In genomic region chr2:177164131-177164530, GRCh38 we compare ENCODE assay signal across 9 cellular contexts. TPM values are rescaled to one million over a fixed set of nuclear protein-coding genes. Genes with fewer than 3 reads are reported as not detected.
DNase-seq lines count a peak whose midpoint lies in the region; ATAC-seq, FAIRE-seq and TF ChIP-seq lines count a peak whose summit lies in the region.
"Had no signal": no experiment of that assay in that cellular context is flagged by ENCODE, and none has a peak within 500 bp of the region (broad histone marks: within the 10 kb centered on the region; RNA-seq: fewer than 3 reads in every experiment).

No MANE protein-coding gene starts in this region.

- no peaks in the 10 kb centered on the region for H3K36me3 ChIP-seq in thoracic aorta

- peak overlapping the region; percentile 69 for H3K4me3 ChIP-seq in thoracic aorta

- peak; percentile 13 for FAIRE-seq in islet of Langerhans (lab: Jason Lieb, UNC)

- H3K27me3 ChIP-seq in thoracic aorta (replicated peaks; ENCODE audit: insufficient read depth) = no peaks in the 10 kb centered on the region

- DNase-seq in DMS79 treated with DMSO at 0.1 percent for 48 hours (lab: John Stamatoyannopoulos, UW) (peak; percentile 80), DMS79 (lab: John Stamatoyannopoulos, UW) (no peak), thoracic aorta (ENCODE audit: low spot score) (no peak), anterior cingulate cortex (lab: John Stamatoyannopoulos, UW) (no peak), iPS-NIHi7 (ENCODE audit: extremely low spot score) (no peak)
- no peak for DNase-seq in stimulated activated CD4-positive, alpha-beta T cell treated with anti-CD3 and anti-CD28 coated beads, Interleukin-2, amount 100 ng/mL, for 24 hours

- H3K27ac ChIP-seq in thoracic aorta = peak overlapping the region; percentile 90 to 97
- H3K27ac ChIP-seq: 22Rv1 had no signal

- no peak for TF ChIP-seq CTCF in thoracic aorta (IDR thresholded peaks at IDR 0.05)

- no peaks in the 10 kb centered on the region for H3K9me3 ChIP-seq in thoracic aorta

- H3K4me1 ChIP-seq in thoracic aorta (ENCODE audit: control insufficient read depth in 1 of 2, low read depth in 2 of 2) = peaks cover 7 to 31% of the 10 kb centered on the region in 2 donors

- peak; percentile 13; the same call in 2 of the 3 replicates for ATAC-seq in SK-N-SH treated with all-trans-retinoic acid at 6 μM for 48 hours
- ATAC-seq in thoracic aorta (ENCODE audit: insufficient number of reproducible peaks, low FRiP score, low read depth) = no peak

TF ChIP-seq in SK-N-SH treated with all-trans-retinoic acid at 6 μM for 48 hours, 23 proteins besides CTCF, POLR2A, EP300 and RAD21:
- TF ChIP-seq CREB5 (CRISPR knock-in tag; IDR thresholded peaks at IDR 0.05; ENCODE audit: low read depth) (no peak), GLIS3 (CRISPR knock-in tag; IDR thresholded peaks at IDR 0.05) (no peak), ZFP30 (CRISPR knock-in tag; IDR thresholded peaks at IDR 0.05) (no peak), BACH2 (CRISPR knock-in tag; IDR thresholded peaks at IDR 0.05; ENCODE audit: borderline replicate concordance) (no peak), POU6F1 (CRISPR knock-in tag; IDR thresholded peaks at IDR 0.05; ENCODE audit: borderline replicate concordance, low read depth) (no peak), CSDC2 (CRISPR knock-in tag; IDR thresholded peaks at IDR 0.05) (no peak), ZNF565 (CRISPR knock-in tag; conservative IDR thresholded peaks at IDR 0.05; ENCODE audit: low read depth) (no peak), ARNTL (CRISPR knock-in tag; IDR thresholded peaks at IDR 0.05; ENCODE audit: borderline replicate concordance, low read depth) (no peak), ESRRG (CRISPR knock-in tag; IDR thresholded peaks at IDR 0.05) (no peak), TCF4 (CRISPR knock-in tag; IDR thresholded peaks at IDR 0.05; ENCODE audit: borderline replicate concordance) (no peak), ZNF70 (CRISPR knock-in tag; IDR thresholded peaks at IDR 0.05) (no peak), CSRNP3 (CRISPR knock-in tag; IDR thresholded peaks at IDR 0.05) (no peak), ZNF8 (CRISPR knock-in tag; IDR thresholded peaks at IDR 0.05) (no peak), PATZ1 (CRISPR knock-in tag; IDR thresholded peaks at IDR 0.05; ENCODE audit: borderline replicate concordance) (no peak), RARB (CRISPR knock-in tag; IDR thresholded peaks at IDR 0.05) (no peak)
TF ChIP-seq in SK-N-SH treated with all-trans-retinoic acid at 6 μM for 48 hours: peak in this region for 0.

RNA-seq across cellular contexts. Expression of gene HNRNPA3, which starts 48.5 kb away (rescaled TPM):
- total RNA-seq in thoracic aorta = 10 to 100 TPM; 60.1 to 98.4 TPM
